In genomic region chr7:107652642-107653041, GRCh38 we compare ENCODE assay signal across 11 cellular contexts. TPM values are rescaled to one million over a fixed set of nuclear protein-coding genes. Genes with fewer than 3 reads are reported as not detected.
"Had no signal": no experiment of that assay in that cellular context is flagged by ENCODE, and none has a peak within 500 bp of the region (broad histone marks: within the 10 kb centered on the region; RNA-seq: fewer than 3 reads in every experiment).

No MANE protein-coding gene starts in this region.

- ATAC-seq: GM23338, HCT116 had no signal

- DNase-seq: GM23248, GOT3, H7, H9, HCEC 1CT, HFFc6 had no signal

- H3K9me3 ChIP-seq: HAP-1 had no signal

- H3K4me2 ChIP-seq: GM23338 had no signal

- H3K4me3 ChIP-seq: GM23248, GM23338, HAP-1 had no signal

- H2AFZ ChIP-seq: GM23248, GM23338 had no signal

- H3K27ac ChIP-seq: GM23248 had no signal

- H3K9ac ChIP-seq: GM23248 had no signal

- FAIRE-seq: H1, H54 had no signal

- H3K4me1 ChIP-seq: HAP-1 had no signal

- H3K36me3 ChIP-seq: HAP-1 had no signal

RNA-seq across cellular contexts. Expression of gene SLC26A4, which starts 8.0 kb away (rescaled TPM):
- total RNA-seq: H7 had no signal
- polyA plus RNA-seq: GM23338 had no signal
